ENCODE assay signal across 11 cellular contexts in the genomic region with DNA sequence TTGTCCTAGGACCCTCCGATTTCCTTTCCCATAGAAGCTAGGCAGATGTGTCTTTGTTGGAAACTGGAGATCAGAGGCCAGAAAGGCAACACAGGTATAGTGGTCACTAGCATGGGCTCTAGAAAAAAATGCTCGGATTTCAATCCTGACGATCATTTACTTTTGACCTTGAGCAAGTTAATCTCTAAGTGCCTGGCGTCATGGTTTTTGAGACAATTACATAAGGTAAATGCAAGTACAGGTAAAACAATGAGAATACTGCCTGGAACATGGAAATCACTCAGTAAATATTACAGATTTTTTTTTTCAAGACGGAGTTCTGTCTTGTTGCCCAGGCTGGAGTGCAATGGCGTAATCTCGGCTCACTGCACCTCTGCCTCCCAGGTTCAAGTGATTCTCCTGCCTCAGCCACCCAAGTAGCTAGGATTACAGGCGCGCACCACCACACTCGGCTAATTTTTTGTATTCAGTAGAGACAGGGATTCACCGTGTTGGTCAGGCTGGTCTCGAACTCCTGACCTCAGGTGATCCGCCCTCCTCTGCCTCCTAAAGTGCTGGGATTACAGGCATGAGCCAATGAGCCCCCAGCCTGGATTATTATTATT. TPM values are rescaled to one million over a fixed set of nuclear protein-coding genes. Genes with fewer than 3 reads are reported as not detected.
DNase-seq lines count a peak whose midpoint lies in the region; ATAC-seq and TF ChIP-seq lines count a peak whose summit lies in the region.
"Had no signal": no experiment of that assay in that cellular context is flagged by ENCODE, and none has a peak within 500 bp of the region (broad histone marks: within the 10 kb centered on the region; RNA-seq: fewer than 3 reads in every experiment).

No MANE protein-coding gene starts in this region.

- no peaks in the 10 kb centered on the region for H3K36me3 ChIP-seq in CD4-positive, CD25-positive, alpha-beta regulatory T cell (ENCODE audit: control insufficient read depth, insufficient read depth, low read length)
- no peaks in the 10 kb centered on the region for H3K36me3 ChIP-seq in IMR-90 (ENCODE audit: control insufficient read depth, insufficient read depth, low read length)
- no peaks in the 10 kb centered on the region for H3K36me3 ChIP-seq in endodermal cell (ENCODE audit: control insufficient read depth, insufficient read depth, low read length)
- no peaks in the 10 kb centered on the region for H3K36me3 ChIP-seq in osteoblast (ENCODE audit: insufficient read depth, low read length)

- dilution Hi-C loops in IMR-90 (cut with HindIII; ENCODE audit: low sequenced_read_pairs, unreplicated experiment): no loop called here

- no peak overlapping the region for H3K14ac ChIP-seq in IMR-90 (replicated peaks; ENCODE audit: low read depth, low read length)

- H3K23ac ChIP-seq in IMR-90 (ENCODE audit: low read depth, low read length): no peak overlapping the region

- no peak for TF ChIP-seq RAD21 in IMR-90 (IDR thresholded peaks at IDR 0.05; ENCODE audit: low read length)

- DNase-seq in CD4-positive, CD25-positive, alpha-beta regulatory T cell: no peak
- no peak for DNase-seq in IMR-90
- DNase-seq in endodermal cell: no peak
- DNase-seq in osteoblast (ENCODE audit: insufficient read length, low spot score, missing footprints): peak; percentile 50
- no peak for DNase-seq in NCI-H2081 treated with DMSO at 0.1 percent for 48 hours (lab: John Stamatoyannopoulos, UW)
- DNase-seq in NCI-H1436 treated with DMSO at 0.1 percent for 48 hours (lab: John Stamatoyannopoulos, UW): no peak
- DNase-seq: DMS79, KG1, posterior cingulate gyrus had no signal

- ATAC-seq in CD4-positive, CD25-positive, alpha-beta regulatory T cell (ENCODE audit: low read depth in 2 of 2): no peak
- ATAC-seq in IMR-90 (ENCODE audit: low read depth) (no peak), HG03354 (IDR thresholded peaks at IDR 0.05; ENCODE audit: poor library complexity, severe bottlenecking, unreplicated experiment) (no peak), HG03469 (IDR thresholded peaks at IDR 0.05; ENCODE audit: unreplicated experiment) (no peak)

- peaks cover 32% of the 10 kb centered on the region for H3K79me2 ChIP-seq in osteoblast (ENCODE audit: insufficient read depth, low read length)

- H3K4me1 Mint-ChIP-seq in CD4-positive, CD25-positive, alpha-beta regulatory T cell: peaks cover 12 to 30% (median 20%) of the 10 kb centered on the region in 4 donors
- peaks cover 33% of the 10 kb centered on the region for H3K4me1 Mint-ChIP-seq in endodermal cell

- H2BK120ac ChIP-seq in IMR-90 (ENCODE audit: low read depth, low read length): no peak overlapping the region

- peak overlapping the region; percentile 82 to 96 (median 88) for H3K4me3 Mint-ChIP-seq in CD4-positive, CD25-positive, alpha-beta regulatory T cell
- peak overlapping the region; percentile 91 for H3K4me3 Mint-ChIP-seq in endodermal cell

- H3K18ac ChIP-seq in IMR-90 (ENCODE audit: low read depth, low read length): no peak overlapping the region

- peak overlapping the region; percentile 13; the same call in 1 of the 2 replicates for H2AK5ac ChIP-seq in IMR-90 (ENCODE audit: low read depth, low read length)

- no peak overlapping the region for H2BK20ac ChIP-seq in IMR-90 (ENCODE audit: low read depth, low read length)

- no peak overlapping the region for H3K4me3 ChIP-seq in CD4-positive, CD25-positive, alpha-beta regulatory T cell (ENCODE audit: low read depth, low read length)
- H3K4me3 ChIP-seq in IMR-90 (ENCODE audit: insufficient read depth, low read depth, low read length) (no peak overlapping the region), endodermal cell (ENCODE audit: low read length) (no peak overlapping the region), osteoblast (ENCODE audit: insufficient read depth, low read length) (no peak overlapping the region)

- in situ Hi-C loops in IMR-90 (cut with MboI; ENCODE audit: low sequenced_read_pairs): no loop called here

- H3K27ac ChIP-seq in CD4-positive, CD25-positive, alpha-beta regulatory T cell (ENCODE audit: insufficient read depth, low read length, poor library complexity, severe bottlenecking): no peak overlapping the region
- H3K27ac ChIP-seq in IMR-90 (ENCODE audit: insufficient read depth, low read length) (no peak overlapping the region), endodermal cell (ENCODE audit: low read depth, low read length) (no peak overlapping the region), osteoblast (ENCODE audit: low read depth, low read length) (no peak overlapping the region)

- no peak overlapping the region for H3K9ac ChIP-seq in IMR-90 (ENCODE audit: low read depth, low read length)
- no peak overlapping the region for H3K9ac ChIP-seq in endodermal cell (ENCODE audit: extremely low read depth, low read length, poor library complexity, severe bottlenecking)

- CTCF ChIA-PET in IMR-90 (lab: Yijun Ruan, JAX): no interaction called here

- no peak overlapping the region for H2BK5ac ChIP-seq in IMR-90 (ENCODE audit: low read depth, low read length, poor library complexity, severe bottlenecking)

- H3K9me3 Mint-ChIP-seq in CD4-positive, CD25-positive, alpha-beta regulatory T cell: no peaks in the 10 kb centered on the region
- H3K9me3 Mint-ChIP-seq in endodermal cell: no peaks in the 10 kb centered on the region

- peaks cover 17% of the 10 kb centered on the region for H3K4me1 ChIP-seq in CD4-positive, CD25-positive, alpha-beta regulatory T cell (ENCODE audit: control insufficient read depth, insufficient read depth, low read length, poor library complexity, severe bottlenecking)
- H3K4me1 ChIP-seq in IMR-90 (ENCODE audit: control insufficient read depth, insufficient read depth, low read length) (peaks cover 7% of the 10 kb centered on the region), endodermal cell (ENCODE audit: control insufficient read depth, insufficient read depth, low read length) (no peaks in the 10 kb centered on the region), osteoblast (ENCODE audit: insufficient read depth, low read length) (peaks cover 13% of the 10 kb centered on the region)

- no TSS peak for BruUV-seq in IMR-90 (replicated peaks; lab: Mats Ljungman, UMichigan)

- peaks cover 3 to 17% of the 10 kb centered on the region in 2 experiments; a peak in 3 of 4 replicates for H3K79me1 ChIP-seq in IMR-90 (ENCODE audit: low read depth in 1 of 2, low read length in 2 of 2)

- peaks cover 41% of the 10 kb centered on the region for H3K27me3 Mint-ChIP-seq in CD4-positive, CD25-positive, alpha-beta regulatory T cell
- no peaks in the 10 kb centered on the region for H3K27me3 Mint-ChIP-seq in endodermal cell (ENCODE audit: insufficient read depth)

- no peak overlapping the region for H4K5ac ChIP-seq in IMR-90 (ENCODE audit: low read depth, low read length)

- peak overlapping the region; percentile 11; the same call in 1 of the 2 replicates for H4K91ac ChIP-seq in IMR-90 (ENCODE audit: insufficient read depth, low read depth, low read length)

- peaks cover 3% of the 10 kb centered on the region; the same call in 1 of the 2 replicates for H3K9me1 ChIP-seq in IMR-90 (ENCODE audit: insufficient read depth, low read length)

- no peak for TF ChIP-seq CTCF in IMR-90 (conservative IDR thresholded peaks at IDR 0.05; ENCODE audit: low read depth, low read length)
- no peak for TF ChIP-seq CTCF in endodermal cell (conservative IDR thresholded peaks at IDR 0.05)
- no peak for TF ChIP-seq CTCF in osteoblast (IDR thresholded peaks at IDR 0.05; ENCODE audit: extremely low read depth, low read depth, low read length)

- peak overlapping the region; percentile 81; the same call in 1 of the 2 replicates for H3K4ac ChIP-seq in IMR-90 (ENCODE audit: low read depth, low read length)

- no peak overlapping the region for H2AK9ac ChIP-seq in IMR-90 (replicated peaks; ENCODE audit: low read depth, low read length, poor library complexity)

- H3K4me2 ChIP-seq in IMR-90 (ENCODE audit: low read depth, low read length): no peak overlapping the region
- peak overlapping the region; percentile 76 for H3K4me2 ChIP-seq in osteoblast (ENCODE audit: insufficient read depth, low read length)

- intact Hi-C loops in IMR-90 (cut with micrococcal nuclease): loop anchor here (10.0 kb wide), 1 partner anchor 239 kb away; no protein-coding TSS in a partner anchor

- peak overlapping the region in 1 of 2 experiments; percentile 96; a peak in 1 of 4 replicates for H4K8ac ChIP-seq in IMR-90 (ENCODE audit: low read depth in 2 of 2, low read length in 2 of 2)

- TF ChIP-seq POLR2A in IMR-90 (IDR thresholded peaks at IDR 0.05; ENCODE audit: low read depth, low read length): no peak

- WGBS in IMR-90 (ENCODE audit: extremely low coverage in 2 of 2, insufficient read length in 1 of 2), 2 experiments: 80% methylated on average over 5 of the region's 13 CpGs; no CpG with 5 or more reads in 1 of the 2 experiments
- WGBS in endodermal cell (ENCODE audit: insufficient coverage in 1 of 2, insufficient read length in 1 of 2), 2 experiments: 89 to 92% methylated on average over 13 of the region's 13 CpGs

- H3K27ac Mint-ChIP-seq in CD4-positive, CD25-positive, alpha-beta regulatory T cell: peak overlapping the region; percentile 17 to 82 (median 81)
- H3K27ac Mint-ChIP-seq in endodermal cell: peak overlapping the region; percentile 97

- H2AFZ ChIP-seq in IMR-90 (replicated peaks; ENCODE audit: low read length, poor library complexity) (no peak overlapping the region), osteoblast (ENCODE audit: low read length) (no peak overlapping the region)

- H4K20me1 ChIP-seq in IMR-90 (ENCODE audit: insufficient read depth, low read length): peaks cover 21% of the 10 kb centered on the region
- peaks cover 12% of the 10 kb centered on the region for H4K20me1 ChIP-seq in osteoblast (ENCODE audit: insufficient read depth, low read length)

- H3K56ac ChIP-seq in IMR-90 (ENCODE audit: extremely low read depth, insufficient read depth, low read length): no peak overlapping the region

- H2BK15ac ChIP-seq in IMR-90 (ENCODE audit: low read depth, low read length): no peak overlapping the region

- H3K27me3 ChIP-seq in CD4-positive, CD25-positive, alpha-beta regulatory T cell (ENCODE audit: control insufficient read depth, insufficient read depth, low read length): peaks cover 2% of the 10 kb centered on the region
- H3K27me3 ChIP-seq in IMR-90 (ENCODE audit: control insufficient read depth, insufficient read depth, low read length) (no peaks in the 10 kb centered on the region), endodermal cell (ENCODE audit: control insufficient read depth, insufficient read depth, low read length, poor library complexity, severe bottlenecking) (no peaks in the 10 kb centered on the region), osteoblast (ENCODE audit: insufficient read depth, low read length) (no peaks in the 10 kb centered on the region)

- POLR2A ChIA-PET in IMR-90 (lab: Charles Lee; ENCODE audit: unreplicated experiment): no interaction called here

- H3K36me3 Mint-ChIP-seq in CD4-positive, CD25-positive, alpha-beta regulatory T cell: no peaks in the 10 kb centered on the region
- H3K36me3 Mint-ChIP-seq in endodermal cell (ENCODE audit: low read depth): peaks cover 5% of the 10 kb centered on the region

- no peaks in the 10 kb centered on the region for H3K9me3 ChIP-seq in CD4-positive, CD25-positive, alpha-beta regulatory T cell (ENCODE audit: control insufficient read depth in 2 of 2, low read length in 2 of 2)
- H3K9me3 ChIP-seq in IMR-90 (ENCODE audit: control insufficient read depth, insufficient read depth, low read length) (no peaks in the 10 kb centered on the region), endodermal cell (ENCODE audit: control insufficient read depth, low read length) (no peaks in the 10 kb centered on the region), osteoblast (ENCODE audit: low read depth, low read length) (no peaks in the 10 kb centered on the region)

RNA-seq across cellular contexts. Expression of a gene that starts 1.1 kb away (rescaled TPM):
- total RNA-seq in CD4-positive, CD25-positive, alpha-beta regulatory T cell: 44.3 TPM
- polyA plus RNA-seq in CD4-positive, CD25-positive, alpha-beta regulatory T cell: 1 to 10 TPM; 2.2 to 6.6 (median 3.6) TPM
- total RNA-seq in IMR-90 (2012; rRNA removed) (182 and 192 TPM in 2 replicates), endodermal cell (100 to 1,000 TPM; 119 to 171 TPM), osteoblast (176 and 183 TPM in 2 replicates)
- 175 and 179 TPM in 2 replicates for polyA plus RNA-seq in IMR-90 (2012; rRNA removed)
- polyA plus RNA-seq in IMR-90 (2012; cell fraction: cytosol; rRNA removed): 105 and 110 TPM in 2 replicates
- polyA plus RNA-seq in IMR-90 (2012; cell fraction: nucleus; rRNA removed; ENCODE audit: low replicate concordance): 162 and 172 TPM in 2 replicates
- 97.0 TPM for polyA plus RNA-seq in endodermal cell (2013, experiment 1 of 2)
- polyA plus RNA-seq in endodermal cell (2013, experiment 2 of 2): 94.8 TPM

RNA-seq across cellular contexts. Expression of a gene that starts 48.2 kb away (rescaled TPM):
- total RNA-seq in CD4-positive, CD25-positive, alpha-beta regulatory T cell: 35.5 TPM
- 10 to 100 TPM in 2 of 4 donors, 1 to 10 TPM in 2; 5.0 to 13.6 (median 10.0) TPM for polyA plus RNA-seq in CD4-positive, CD25-positive, alpha-beta regulatory T cell
- total RNA-seq in IMR-90 (2012; rRNA removed) (20.8 and 36.7 TPM in 2 replicates), endodermal cell (10 to 100 TPM; 67.8 to 68.0 TPM), osteoblast (56.0 and 56.1 TPM in 2 replicates)
- polyA plus RNA-seq in IMR-90 (2012; rRNA removed): 20.8 and 21.5 TPM in 2 replicates
- polyA plus RNA-seq in IMR-90 (2012; cell fraction: cytosol; rRNA removed): 5.3 and 16.1 TPM in 2 replicates
- polyA plus RNA-seq in IMR-90 (2012; cell fraction: nucleus; rRNA removed; ENCODE audit: low replicate concordance): 23.5 and 44.3 TPM in 2 replicates
- 47.2 TPM for polyA plus RNA-seq in endodermal cell (2013, experiment 1 of 2)
- 40.9 TPM for polyA plus RNA-seq in endodermal cell (2013, experiment 2 of 2)
